ENCODE assay signal across 11 cellular contexts in the genomic region with DNA sequence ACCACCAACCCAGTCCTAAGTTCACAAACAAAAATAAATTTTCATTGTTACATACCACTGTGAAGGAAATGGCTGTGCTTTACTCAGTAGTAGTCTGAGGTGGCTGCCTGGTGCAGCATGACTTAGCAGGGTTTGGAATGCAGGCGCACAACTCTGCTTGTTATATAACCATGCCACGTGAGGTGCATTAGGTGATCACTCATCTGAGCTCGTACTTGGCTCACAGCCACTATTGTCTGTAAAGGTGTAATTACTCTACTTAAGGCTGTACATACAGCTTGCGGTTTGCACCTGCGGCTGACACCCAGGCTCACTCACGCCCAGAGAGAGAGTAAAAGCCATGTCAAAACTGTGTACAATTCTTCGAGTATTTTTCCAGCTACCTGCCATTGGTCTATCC.
DNase-seq lines count a peak whose midpoint lies in the region; ATAC-seq and TF ChIP-seq lines count a peak whose summit lies in the region.
"Had no signal": no experiment of that assay in that cellular context is flagged by ENCODE, and none has a peak within 500 bp of the region (broad histone marks: within the 10 kb centered on the region; RNA-seq: fewer than 3 reads in every experiment).

No MANE protein-coding gene starts in this region.

- DNase-seq in COLO668 (lab: John Stamatoyannopoulos, UW; ENCODE audit: unreplicated experiment) (peak; percentile 33), M059J (ENCODE audit: low read depth) (peak; percentile 60), PC-9 (peak; percentile 75 to 84), kidney epithelial cell (ENCODE audit: low read depth) (peak; percentile 79), NCI-H128 (lab: John Stamatoyannopoulos, UW; ENCODE audit: unreplicated experiment) (no peak), GM19240 (ENCODE audit: insufficient read length, low spot score) (no peak), HuH-7 (ENCODE audit: low spot score) (no peak)
- DNase-seq: activated CD4-positive, alpha-beta memory T cell treated with anti-CD3 and anti-CD28 coated beads for 36 hours; GF-D8; hypothalamus had no signal

- no peak for TF ChIP-seq CTCF in PC-9 (conservative IDR thresholded peaks at IDR 0.05)
- TF ChIP-seq CTCF in kidney epithelial cell (IDR thresholded peaks at IDR 0.05; ENCODE audit: insufficient read depth, low read length, poor library complexity, severe bottlenecking), result no peak

- intact Hi-C loops in PC-9 (cut with micrococcal nuclease; ENCODE audit: unreplicated experiment), result loop anchor here (1.0 to 5.0 kb wide), 3 partner anchors 44 to 303 kb away; no protein-coding TSS in a partner anchor

- H3K36me3 ChIP-seq in PC-9 (ENCODE audit: low read depth) (no peaks in the 10 kb centered on the region), kidney epithelial cell (ENCODE audit: control insufficient read depth, insufficient read depth, low read length) (no peaks in the 10 kb centered on the region)

- peak overlapping the region; percentile 75 for H3K27ac ChIP-seq in PC-9

- H3K4me2 ChIP-seq in PC-9, result peak overlapping the region; percentile 31

- H4K20me1 ChIP-seq in PC-9 (ENCODE audit: insufficient read depth), result no peaks in the 10 kb centered on the region

- BruUV-seq in PC-9 (replicated peaks; lab: Mats Ljungman, UMichigan), result no TSS peak

- H3K9me2 ChIP-seq in PC-9 (ENCODE audit: insufficient read depth), result no peaks in the 10 kb centered on the region

- H3K9me3 ChIP-seq in PC-9 (ENCODE audit: insufficient read depth, low read depth), result no peaks in the 10 kb centered on the region

- no peaks in the 10 kb centered on the region for H3F3A ChIP-seq in PC-9 (ENCODE audit: insufficient read depth, low read depth)

- H3K79me2 ChIP-seq in PC-9 (ENCODE audit: low read depth), result no peaks in the 10 kb centered on the region

- H3K4me3 ChIP-seq in PC-9 (no peak overlapping the region), kidney epithelial cell (ENCODE audit: low read depth, low read length) (no peak overlapping the region)

- CTCF ChIA-PET in PC-9 (lab: Charles Lee), result interaction anchor here (1.3 kb wide), 1 partner anchor 352 kb away, joined by 4 read pairs; no protein-coding TSS in a partner anchor

- ATAC-seq in HG02970 (IDR thresholded peaks at IDR 0.05; ENCODE audit: low FRiP score, unreplicated experiment), result no peak

- POLR2A ChIA-PET in PC-9 (lab: Charles Lee; ENCODE audit: unreplicated experiment), result interaction anchor here (0.5 to 0.7 kb wide), 3 partner anchors 10 to 575 kb away, joined by 5 to 8 read pairs (median 6); no protein-coding TSS in a partner anchor

- peaks cover 15% of the 10 kb centered on the region for H3K4me1 ChIP-seq in PC-9 (replicated peaks; ENCODE audit: insufficient read depth)

- H3K27me3 ChIP-seq in PC-9 (ENCODE audit: insufficient read depth, low read depth) (no peaks in the 10 kb centered on the region), kidney epithelial cell (ENCODE audit: control insufficient read depth, insufficient read depth, low read length) (peaks cover 4% of the 10 kb centered on the region)

- no peak overlapping the region for H2AFZ ChIP-seq in PC-9

Comparison
In these comparisons a context has a peak if more than half of its experiments do, and no peak if none do; other contexts are left out.
1. DNase-seq: peak in COLO668 (single experiment), M059J (single experiment), PC-9 (2 of 2) and kidney epithelial cell (single experiment); none in NCI-H128 (single experiment), GM19240 (single experiment) and HuH-7 (single experiment).